11 cellular contexts compared by ENCODE assay signal in the genomic region with DNA sequence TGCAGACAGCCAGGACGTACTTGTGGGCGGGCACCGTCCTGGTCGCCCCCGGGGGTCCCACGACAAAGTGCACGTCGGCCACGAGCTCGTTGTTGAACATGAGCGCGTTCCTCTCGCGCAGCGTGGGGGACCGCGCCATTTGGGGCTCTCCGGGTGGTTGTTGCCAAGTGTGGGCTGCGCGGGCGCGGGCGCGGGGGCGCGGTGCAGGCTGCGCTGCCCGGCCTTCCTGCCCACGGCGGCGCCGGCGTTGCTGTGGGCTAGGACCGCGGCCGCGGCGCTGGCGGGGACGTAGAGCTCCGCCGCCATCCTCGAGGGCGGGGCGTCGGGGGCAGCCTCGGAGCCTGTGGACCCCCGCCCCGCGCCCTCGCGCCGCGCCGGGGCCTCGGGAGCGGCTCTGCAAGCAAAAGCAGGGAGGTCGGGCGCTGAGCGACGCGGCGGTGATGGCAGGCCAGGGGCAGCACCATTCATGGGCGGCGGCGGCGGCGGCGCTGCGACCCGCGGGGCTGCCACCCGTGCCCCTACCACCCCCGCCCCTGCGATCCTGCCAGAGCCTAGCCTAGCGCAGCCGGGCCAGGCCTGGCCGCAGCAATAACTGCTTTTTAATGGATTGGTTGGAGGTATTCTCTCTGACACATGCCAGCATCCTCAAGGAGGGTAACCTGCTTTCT. TPM values are rescaled to one million over a fixed set of nuclear protein-coding genes. Genes with fewer than 3 reads are reported as not detected.
DNase-seq lines count a peak whose midpoint lies in the region; ATAC-seq and TF ChIP-seq lines count a peak whose summit lies in the region.
"Had no signal": no experiment of that assay in that cellular context is flagged by ENCODE, and none has a peak within 500 bp of the region (broad histone marks: within the 10 kb centered on the region; RNA-seq: fewer than 3 reads in every experiment).

No MANE protein-coding gene starts in this region.

- H3K4me3 ChIP-seq in tibial nerve: peak overlapping the region in 3 of 4 donors; percentile 2 to 55 (median 26)

- peaks cover 0 to 6% (median 0%) of the 10 kb centered on the region in 4 donors for H3K4me1 ChIP-seq in tibial nerve

- peak overlapping the region in 2 of 10 donors; percentile 6 to 26 for H3K4me3 Mint-ChIP-seq in naive thymus-derived CD8-positive, alpha-beta T cell
- H3K4me3 Mint-ChIP-seq: activated naive CD8-positive, alpha-beta T cell treated with anti-CD3 and anti-CD28 coated beads, Interleukin-2, amount 10 ng/mL, durations not matched to agents 7 days and 5 days had no signal

- H3K36me3 ChIP-seq in tibial nerve: no peaks in the 10 kb centered on the region
- H3K36me3 ChIP-seq: WERI-Rb-1 had no signal

- H3K4me1 Mint-ChIP-seq in naive thymus-derived CD8-positive, alpha-beta T cell: peaks cover 0 to 59% (median 7%) of the 10 kb centered on the region in 4 donors

- TF ChIP-seq EP300 in tibial nerve (IDR thresholded peaks at IDR 0.05): no peak

- peaks cover 0 to 11% (median 4%) of the 10 kb centered on the region in 5 donors for H3K27me3 Mint-ChIP-seq in naive thymus-derived CD8-positive, alpha-beta T cell

- TF ChIP-seq POLR2A in tibial nerve (IDR thresholded peaks at IDR 0.05): no peak

- no peaks in the 10 kb centered on the region for H3K9me3 ChIP-seq in tibial nerve

- H3K27ac Mint-ChIP-seq in naive thymus-derived CD8-positive, alpha-beta T cell: no peak overlapping the region
- H3K27ac Mint-ChIP-seq: activated naive CD8-positive, alpha-beta T cell treated with anti-CD3 and anti-CD28 coated beads, Interleukin-2, amount 10 ng/mL, durations not matched to agents 7 days and 5 days had no signal

- POLR2A ChIA-PET in naive thymus-derived CD8-positive, alpha-beta T cell (lab: Charles Lee): interaction anchor here (0.6 kb wide), 1 partner anchor 1329 kb away, joined by 4 read pairs; no protein-coding TSS in a partner anchor

- no peak overlapping the region for H3K27ac ChIP-seq in tibial nerve
- H3K27ac ChIP-seq: WERI-Rb-1 had no signal

- ATAC-seq in esophagus mucosa (peak; percentile 38), HG02840 (IDR thresholded peaks at IDR 0.05; ENCODE audit: low FRiP score, unreplicated experiment) (no peak), GM19324 (IDR thresholded peaks at IDR 0.05; ENCODE audit: low FRiP score, unreplicated experiment) (no peak)
- peak; percentile 33 to 62 for ATAC-seq in naive thymus-derived CD8-positive, alpha-beta T cell
- ATAC-seq: HCT116 had no signal

- 12 to 18% methylated on average over 17 to 37 of the region's 78 CpGs for WGBS in tibial nerve, 2 donors

- DNase-seq in NCI-H1417 (lab: John Stamatoyannopoulos, UW) (peak in 2 of 3 experiments; percentile 17 to 27), NCI-H1417 treated with DMSO at 0.1 percent for 48 hours (lab: John Stamatoyannopoulos, UW) (no peak), tibial nerve (ENCODE audit: low spot score in 2 of 2) (no peak), NCI-H1092 (lab: John Stamatoyannopoulos, UW) (no peak)
- DNase-seq in naive thymus-derived CD8-positive, alpha-beta T cell: no peak
- DNase-seq: activated naive CD8-positive, alpha-beta T cell treated with anti-CD3 and anti-CD28 coated beads, Interleukin-2, amount 10 ng/mL, durations not matched to agents 7 days and 5 days; WERI-Rb-1 had no signal

- peaks cover 0 to 2% (median 0%) of the 10 kb centered on the region in 3 donors for H3K36me3 Mint-ChIP-seq in naive thymus-derived CD8-positive, alpha-beta T cell

- TF ChIP-seq CTCF in tibial nerve (IDR thresholded peaks at IDR 0.05): no peak

- H3K27me3 ChIP-seq in tibial nerve: peaks cover 0 to 39% of the 10 kb centered on the region in 2 donors

- H3K9me3 Mint-ChIP-seq in naive thymus-derived CD8-positive, alpha-beta T cell: no peaks in the 10 kb centered on the region
- H3K9me3 Mint-ChIP-seq: activated naive CD8-positive, alpha-beta T cell treated with anti-CD3 and anti-CD28 coated beads, Interleukin-2, amount 10 ng/mL, durations not matched to agents 7 days and 5 days had no signal

RNA-seq across cellular contexts. Expression of gene CNR2, which starts 10.4 kb away (rescaled TPM):
- total RNA-seq in esophagus mucosa: 0.12 TPM
- 1 to 10 TPM in 1 of 2 experiments, under 1 TPM in 1; 0.99 to 1.1 TPM for total RNA-seq in naive thymus-derived CD8-positive, alpha-beta T cell
- 1 to 10 TPM in 1 of 3 donors, under 1 TPM in 2; 0.05 to 3.2 (median 0.57) TPM for polyA plus RNA-seq in naive thymus-derived CD8-positive, alpha-beta T cell
- not detected for total RNA-seq in tibial nerve

RNA-seq across cellular contexts. Expression of gene FUCA1, which starts 34.7 kb away (rescaled TPM):
- total RNA-seq in esophagus mucosa: 7.7 TPM
- total RNA-seq in naive thymus-derived CD8-positive, alpha-beta T cell: 10 to 100 TPM; 14.8 to 18.4 TPM
- 10 to 100 TPM in 2 of 3 donors, 1 to 10 TPM in 1; 8.1 to 13.8 (median 10.7) TPM for polyA plus RNA-seq in naive thymus-derived CD8-positive, alpha-beta T cell
- total RNA-seq in tibial nerve: 10 to 100 TPM; 19.4 to 26.9 (median 22.0) TPM

RNA-seq across cellular contexts. Expression of gene PNRC2, which starts 56.9 kb away (rescaled TPM):
- total RNA-seq in esophagus mucosa (47.8 TPM), tibial nerve (10 to 100 TPM; 73.2 to 88.5 (median 77.5) TPM)
- 100 to 1,000 TPM; 179 to 182 TPM for total RNA-seq in naive thymus-derived CD8-positive, alpha-beta T cell
- 100 to 1,000 TPM; 117 to 139 (median 121) TPM for polyA plus RNA-seq in naive thymus-derived CD8-positive, alpha-beta T cell

Comparison
In these comparisons a context has a peak if more than half of its experiments do, and no peak if none do; other contexts are left out.
1. DNase-seq: peak in NCI-H1417 (2 of 3); none in NCI-H1417 treated with DMSO at 0.1 percent for 48 hours (single experiment), naive thymus-derived CD8-positive, alpha-beta T cell (0 of 10), tibial nerve (0 of 2) and NCI-H1092 (single experiment).
2. ATAC-seq: peak in esophagus mucosa (single experiment) and naive thymus-derived CD8-positive, alpha-beta T cell (2 of 2); none in HG02840 (single experiment) and GM19324 (single experiment).